In genomic region chr2:197710424-197711042, GRCh38 we compare ENCODE assay signal across 9 cellular contexts. TPM values are rescaled to one million over a fixed set of nuclear protein-coding genes. Genes with fewer than 3 reads are reported as not detected.
DNase-seq lines count a peak whose midpoint lies in the region; ATAC-seq and TF ChIP-seq lines count a peak whose summit lies in the region.
"Had no signal": no experiment of that assay in that cellular context is flagged by ENCODE, and none has a peak within 500 bp of the region (broad histone marks: within the 10 kb centered on the region; RNA-seq: fewer than 3 reads in every experiment).

No MANE protein-coding gene starts in this region.

- peaks cover 40% of the 10 kb centered on the region for H3K4me1 ChIP-seq in CD8-positive, alpha-beta T cell (ENCODE audit: insufficient read depth, low read length)

- H3K4me3 Mint-ChIP-seq in activated naive CD4-positive, alpha-beta T cell treated with anti-CD3 and anti-CD28 coated beads, Interleukin-2, amount 50 U/mL, for 24 hours: peak overlapping the region; percentile 48
- H3K4me3 Mint-ChIP-seq in stimulated activated memory B cell treated with anti-CD40 and anti-IgM and Interleukin-4, amounts not matched to agents 10 μg/mL and 1 μg/mL and 100 μg/mL, for 72 hours: no peak overlapping the region
- no peak overlapping the region for H3K4me3 Mint-ChIP-seq in CD8-positive, alpha-beta T cell

- no peaks in the 10 kb centered on the region for H3K9me3 Mint-ChIP-seq in activated naive CD4-positive, alpha-beta T cell treated with anti-CD3 and anti-CD28 coated beads, Interleukin-2, amount 50 U/mL, for 24 hours
- H3K9me3 Mint-ChIP-seq in stimulated activated memory B cell treated with anti-CD40 and anti-IgM and Interleukin-4, amounts not matched to agents 10 μg/mL and 1 μg/mL and 100 μg/mL, for 72 hours: no peaks in the 10 kb centered on the region
- H3K9me3 Mint-ChIP-seq in CD8-positive, alpha-beta T cell: no peaks in the 10 kb centered on the region

- H3K4me3 ChIP-seq in CD8-positive, alpha-beta T cell (ENCODE audit: low read depth, low read length): no peak overlapping the region

- no peaks in the 10 kb centered on the region for H3K27me3 Mint-ChIP-seq in activated naive CD4-positive, alpha-beta T cell treated with anti-CD3 and anti-CD28 coated beads, Interleukin-2, amount 50 U/mL, for 24 hours
- no peaks in the 10 kb centered on the region for H3K27me3 Mint-ChIP-seq in stimulated activated memory B cell treated with anti-CD40 and anti-IgM and Interleukin-4, amounts not matched to agents 10 μg/mL and 1 μg/mL and 100 μg/mL, for 72 hours
- H3K27me3 Mint-ChIP-seq in CD8-positive, alpha-beta T cell (ENCODE audit: low read depth): no peaks in the 10 kb centered on the region

- CTCF ChIA-PET in CD8-positive, alpha-beta T cell (lab: Charles Lee): no interaction called here

- POLR2A ChIA-PET in CD8-positive, alpha-beta T cell (lab: Charles Lee): no interaction called here

- peaks cover 23% of the 10 kb centered on the region for H3K36me3 Mint-ChIP-seq in activated naive CD4-positive, alpha-beta T cell treated with anti-CD3 and anti-CD28 coated beads, Interleukin-2, amount 50 U/mL, for 24 hours
- peaks cover 23% of the 10 kb centered on the region for H3K36me3 Mint-ChIP-seq in stimulated activated memory B cell treated with anti-CD40 and anti-IgM and Interleukin-4, amounts not matched to agents 10 μg/mL and 1 μg/mL and 100 μg/mL, for 72 hours
- H3K36me3 Mint-ChIP-seq in CD8-positive, alpha-beta T cell: peaks cover 43% of the 10 kb centered on the region

- H3K27me3 ChIP-seq in CD8-positive, alpha-beta T cell (ENCODE audit: insufficient read depth, low read length): no peaks in the 10 kb centered on the region

- peaks cover 48% of the 10 kb centered on the region for H3K4me1 Mint-ChIP-seq in activated naive CD4-positive, alpha-beta T cell treated with anti-CD3 and anti-CD28 coated beads, Interleukin-2, amount 50 U/mL, for 24 hours
- peaks cover 39% of the 10 kb centered on the region for H3K4me1 Mint-ChIP-seq in stimulated activated memory B cell treated with anti-CD40 and anti-IgM and Interleukin-4, amounts not matched to agents 10 μg/mL and 1 μg/mL and 100 μg/mL, for 72 hours
- peaks cover 61% of the 10 kb centered on the region for H3K4me1 Mint-ChIP-seq in CD8-positive, alpha-beta T cell (ENCODE audit: low read depth)

- peak; percentile 75 for ATAC-seq in GM21786 (IDR thresholded peaks at IDR 0.05; ENCODE audit: unreplicated experiment)
- ATAC-seq in HG03520 (IDR thresholded peaks at IDR 0.05; ENCODE audit: unreplicated experiment): peak; percentile 84
- peak; percentile 65 for ATAC-seq in stimulated activated memory B cell treated with anti-CD40 and anti-IgM and Interleukin-4, amounts not matched to agents 10 μg/mL and 1 μg/mL and 100 μg/mL, for 72 hours
- no peak for ATAC-seq in CD8-positive, alpha-beta T cell

- intact Hi-C loops in CD8-positive, alpha-beta T cell (cut with DNase I, micrococcal nuclease): loop anchor here in 1 of 2 experiments (2.0 kb wide), 1 partner anchor 416 kb away; no protein-coding TSS in a partner anchor

- H3K27ac Mint-ChIP-seq in activated naive CD4-positive, alpha-beta T cell treated with anti-CD3 and anti-CD28 coated beads, Interleukin-2, amount 50 U/mL, for 24 hours: no peak overlapping the region
- H3K27ac Mint-ChIP-seq in stimulated activated memory B cell treated with anti-CD40 and anti-IgM and Interleukin-4, amounts not matched to agents 10 μg/mL and 1 μg/mL and 100 μg/mL, for 72 hours: no peak overlapping the region
- no peak overlapping the region for H3K27ac Mint-ChIP-seq in CD8-positive, alpha-beta T cell

- peaks cover 4% of the 10 kb centered on the region for H3K36me3 ChIP-seq in CD8-positive, alpha-beta T cell (ENCODE audit: insufficient read depth, low read length)

- DNase-seq in activated naive CD4-positive, alpha-beta T cell treated with anti-CD3 and anti-CD28 coated beads, Interleukin-2, amount 50 U/mL, for 16 hours: no peak
- DNase-seq in CD8-positive, alpha-beta T cell: no peak
- DNase-seq in midbrain (lab: John Stamatoyannopoulos, UW) (no peak), SW 1271 (lab: John Stamatoyannopoulos, UW) (no peak)

- no peak overlapping the region for H3K27ac ChIP-seq in CD8-positive, alpha-beta T cell (ENCODE audit: low read depth, low read length)
- H3K27ac ChIP-seq: epithelial cell of prostate had no signal

- H3K9me3 ChIP-seq in CD8-positive, alpha-beta T cell (ENCODE audit: low read length): no peaks in the 10 kb centered on the region

- no peak for TF ChIP-seq CTCF in CD8-positive, alpha-beta T cell (IDR thresholded peaks at IDR 0.05)

RNA-seq across cellular contexts. Expression of gene MARS2, which starts 5.4 kb away (rescaled TPM):
- total RNA-seq in CD8-positive, alpha-beta T cell: 1 to 10 TPM; 8.4 to 9.2 TPM

RNA-seq across cellular contexts. Expression of gene RFTN2, which starts 35.1 kb away (rescaled TPM):
- not detected for total RNA-seq in CD8-positive, alpha-beta T cell
